ENCODE assay signal across 8 cellular contexts in the genomic region with DNA sequence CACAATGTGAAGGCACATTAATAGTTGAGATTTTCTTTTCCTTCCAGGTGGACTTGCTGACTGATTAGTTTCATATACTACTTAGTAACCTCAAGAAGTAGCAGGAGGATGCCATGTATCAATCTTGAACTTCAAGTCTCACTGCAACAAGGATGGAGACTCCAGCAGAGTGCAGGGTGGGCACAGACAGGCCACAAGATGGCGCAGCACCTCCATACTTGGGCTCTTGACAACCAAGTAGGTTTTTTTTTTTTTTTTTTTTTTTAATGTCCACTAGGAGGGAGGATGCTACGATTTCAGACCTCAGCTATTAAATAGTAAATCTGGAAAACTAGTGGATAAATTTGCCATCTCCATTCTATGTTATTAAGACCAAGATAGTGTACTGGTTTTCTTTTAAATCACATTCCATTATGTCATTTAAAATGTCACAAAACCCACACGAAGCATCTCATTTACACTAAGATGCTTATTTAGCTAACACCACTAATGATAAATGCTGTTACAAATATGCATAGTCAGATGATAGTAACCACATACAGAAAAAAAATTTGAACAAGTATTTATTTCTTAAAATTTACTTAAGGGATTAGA. TPM values are rescaled to one million over a fixed set of nuclear protein-coding genes. Genes with fewer than 3 reads are reported as not detected.
DNase-seq lines count a peak whose midpoint lies in the region; ATAC-seq and TF ChIP-seq lines count a peak whose summit lies in the region.

No MANE protein-coding gene starts in this region.

- H3K27ac ChIP-seq in coronary artery = no peak overlapping the region

- DNase-seq in G401 (ENCODE audit: low spot score) (peak; percentile 76), NCI-H510A (lab: John Stamatoyannopoulos, UW) (peak; percentile 20), coronary artery (ENCODE audit: low spot score) (no peak), lower leg skin (ENCODE audit: low spot score in 2 of 2) (peak; percentile 70 to 93)
- DNase-seq in activated CD4-positive, alpha-beta T cell treated with anti-CD3 and anti-CD28 coated beads, Interleukin-2, amount 10 ng/mL, durations not matched to agents 24 days and 14 days = peak; percentile 92
- DNase-seq in stimulated activated CD4-positive, alpha-beta T cell treated with anti-CD3 and anti-CD28 coated beads, TNF-alpha, amount 100 ng/mL, for 48 hours (ENCODE audit: low read depth in 3 of 3) = peak; percentile 59 to 75 (median 62)

- H3K4me3 ChIP-seq in coronary artery = no peak overlapping the region
- no peak overlapping the region for H3K4me3 ChIP-seq in lower leg skin (ENCODE audit: low read depth, poor library complexity, severe bottlenecking)

- peaks cover 32% of the 10 kb centered on the region for H3K36me3 Mint-ChIP-seq in activated CD4-positive, alpha-beta T cell treated with anti-CD3 and anti-CD28 coated beads, Interleukin-2, amount 10 ng/mL, durations not matched to agents 24 days and 14 days (ENCODE audit: low read depth)

- no peak overlapping the region for H3K27ac Mint-ChIP-seq in activated CD4-positive, alpha-beta T cell treated with anti-CD3 and anti-CD28 coated beads, Interleukin-2, amount 10 ng/mL, durations not matched to agents 24 days and 14 days

- H3K9me3 Mint-ChIP-seq in activated CD4-positive, alpha-beta T cell treated with anti-CD3 and anti-CD28 coated beads, Interleukin-2, amount 10 ng/mL, durations not matched to agents 24 days and 14 days = no peaks in the 10 kb centered on the region

- no peak overlapping the region for H3K4me3 Mint-ChIP-seq in activated CD4-positive, alpha-beta T cell treated with anti-CD3 and anti-CD28 coated beads, Interleukin-2, amount 10 ng/mL, durations not matched to agents 24 days and 14 days

- peak; percentile 61 for ATAC-seq in HG03039 (IDR thresholded peaks at IDR 0.05; ENCODE audit: unreplicated experiment)
- ATAC-seq in GM21423 (IDR thresholded peaks at IDR 0.05; ENCODE audit: unreplicated experiment) = no peak

- H3K4me1 Mint-ChIP-seq in activated CD4-positive, alpha-beta T cell treated with anti-CD3 and anti-CD28 coated beads, Interleukin-2, amount 10 ng/mL, durations not matched to agents 24 days and 14 days = peaks cover 2% of the 10 kb centered on the region

- intact Hi-C loops in activated CD4-positive, alpha-beta T cell treated with anti-CD3 and anti-CD28 coated beads, Interleukin-2, amount 10 ng/mL, durations not matched to agents 24 days and 14 days (cut with micrococcal nuclease) = loop anchor here (1.0 to 2.0 kb wide), 2 partner anchors 265 to 333 kb away; no protein-coding TSS in a partner anchor
- intact Hi-C loops in lower leg skin (cut with DNase I; ENCODE audit: low total_unique reads) = loop anchor here (10.0 kb wide), 1 partner anchor 269 kb away; no protein-coding TSS in a partner anchor

- WGBS in lower leg skin, 2 donors = 26 to 29% methylated on average over 3 of the region's 3 CpGs

- TF ChIP-seq CTCF in coronary artery (IDR thresholded peaks at IDR 0.05) (peak; percentile 61), lower leg skin (IDR thresholded peaks at IDR 0.05) (peak in 1 of 3 donors; percentile 45)

- H3K27me3 Mint-ChIP-seq in activated CD4-positive, alpha-beta T cell treated with anti-CD3 and anti-CD28 coated beads, Interleukin-2, amount 10 ng/mL, durations not matched to agents 24 days and 14 days = no peaks in the 10 kb centered on the region

- in situ Hi-C loops in G401 (cut with HindIII; ENCODE audit: low sequenced_read_pairs) = no loop called here

- no peak for TF ChIP-seq POLR2A in lower leg skin (IDR thresholded peaks at IDR 0.05)

RNA-seq across cellular contexts. Expression of a gene that starts 58.6 kb away (rescaled TPM):
- total RNA-seq in G401 (2014; rRNA removed; shearing (Covaris generic)) = 10.2 and 16.6 TPM in 2 replicates
- 65.1 and 68.2 TPM in 2 replicates for total RNA-seq in activated CD4-positive, alpha-beta T cell treated with anti-CD3 and anti-CD28 coated beads, Interleukin-2, amount 10 ng/mL, durations not matched to agents 24 days and 14 days
- total RNA-seq in lower leg skin = 100 to 1,000 TPM in 2 of 4 donors, 10 to 100 TPM in 2; 53.6 to 116 (median 84.6) TPM
